9 cellular contexts compared by ENCODE assay signal in genomic region chr12:53232641-53233538, GRCh38. TPM values are rescaled to one million over a fixed set of nuclear protein-coding genes. Genes with fewer than 3 reads are reported as not detected.
DNase-seq lines count a peak whose midpoint lies in the region; ATAC-seq, FAIRE-seq and TF ChIP-seq lines count a peak whose summit lies in the region.
"Had no signal": no experiment of that assay in that cellular context is flagged by ENCODE, and none has a peak within 500 bp of the region (broad histone marks: within the 10 kb centered on the region; RNA-seq: fewer than 3 reads in every experiment).

No MANE protein-coding gene starts in this region.

- H3K27ac ChIP-seq in A549 (peak overlapping the region; percentile 84 to 92), RWPE2 (ENCODE audit: poor library complexity, severe bottlenecking) (peak overlapping the region; percentile 84), HepG2 (ENCODE audit: extremely low read length, insufficient read depth, low read length) (no peak overlapping the region), thoracic aorta (peak overlapping the region; percentile 71 to 91)

- WGBS in A549 (ENCODE audit: missing lambda C conversion rate): 46% methylated on average over 12 of the region's 12 CpGs
- 13% methylated on average over 4 of the region's 12 CpGs for WGBS in HepG2 (ENCODE audit: low lambda C conversion rate)

- CTCF ChIA-PET in A549 (lab: Yijun Ruan, JAX): interaction anchor here (0.9 to 2.9 kb wide), 7 partner anchors 9 to 55 kb away, joined by 3 to 15 read pairs (median 4); a partner anchor contains a TSS
- CTCF ChIA-PET in HepG2 (lab: Yijun Ruan, JAX; ENCODE audit: low intra/inter-chr PET ratio, low total read pairs): no interaction called here

- no peaks in the 10 kb centered on the region for H3K79me2 ChIP-seq in HepG2 (ENCODE audit: insufficient read depth, low read length)

- H3K4me2 ChIP-seq in A549 (peak overlapping the region; percentile 97), HepG2 (ENCODE audit: low read depth, low read length) (peak overlapping the region; percentile 40)

- H3K9me3 ChIP-seq in A549 (no peaks in the 10 kb centered on the region), RWPE2 (ENCODE audit: severe bottlenecking) (no peaks in the 10 kb centered on the region), HepG2 (ENCODE audit: low read length) (no peaks in the 10 kb centered on the region), thoracic aorta (no peaks in the 10 kb centered on the region)

- TF ChIP-seq CTCF in A549 (IDR thresholded peaks at IDR 0.05) (no peak), RWPE2 (IDR thresholded peaks at IDR 0.05; ENCODE audit: poor library complexity, severe bottlenecking) (no peak), HepG2 (CRISPR knock-in tag; IDR thresholded peaks at IDR 0.05) (no peak), thoracic aorta (IDR thresholded peaks at IDR 0.05) (no peak)

- H2AFZ ChIP-seq in HepG2 (ENCODE audit: low read length): no peak overlapping the region

- no peak for TF ChIP-seq POLR2A in A549 (IDR thresholded peaks at IDR 0.05; ENCODE audit: low read length)
- no peak for TF ChIP-seq POLR2A in HepG2 (IDR thresholded peaks at IDR 0.05; ENCODE audit: insufficient read depth in 1 of 2, low read depth in 2 of 2, low read length in 2 of 2)

- no peak overlapping the region for H3K9ac ChIP-seq in HepG2 (ENCODE audit: insufficient read depth, low read depth, low read length)

- H3K36me3 ChIP-seq in RWPE2 (ENCODE audit: low read depth) (peaks cover 7% of the 10 kb centered on the region), HepG2 (replicated peaks in 1 of 2; ENCODE audit: control insufficient read depth in 1 of 2, insufficient read depth in 2 of 2, low read length in 2 of 2) (no peaks in the 10 kb centered on the region), thoracic aorta (no peaks in the 10 kb centered on the region)

- H3K27me3 ChIP-seq in RWPE2 (ENCODE audit: insufficient read depth, poor library complexity, severe bottlenecking) (no peaks in the 10 kb centered on the region), HepG2 (ENCODE audit: control insufficient read depth in 1 of 2, insufficient read depth in 2 of 2, low read length in 2 of 2) (peaks cover 10 to 62% of the 10 kb centered on the region in 2 experiments), thoracic aorta (replicated peaks; ENCODE audit: insufficient read depth) (no peaks in the 10 kb centered on the region)

- POLR2A ChIA-PET in A549 (lab: Yijun Ruan, JAX) (no interaction called here), HepG2 (lab: Yijun Ruan, JAX) (no interaction called here)

- H4K20me1 ChIP-seq in HepG2 (ENCODE audit: insufficient read depth, low read length): no peaks in the 10 kb centered on the region

- H3K4me1 ChIP-seq in A549: peaks cover 36% of the 10 kb centered on the region
- H3K4me1 ChIP-seq in RWPE2 (ENCODE audit: insufficient read depth, poor library complexity, severe bottlenecking): peaks cover 28% of the 10 kb centered on the region
- H3K4me1 ChIP-seq in HepG2 (ENCODE audit: insufficient read depth, low read length): peaks cover 38% of the 10 kb centered on the region
- peaks cover 28 to 54% of the 10 kb centered on the region in 2 donors for H3K4me1 ChIP-seq in thoracic aorta (ENCODE audit: control insufficient read depth in 1 of 2, low read depth in 2 of 2)

- DNase-seq in A549 (ENCODE audit: low read depth in 1 of 2, low spot score in 1 of 2) (peak; percentile 47 to 64), RWPE2 (ENCODE audit: low spot score) (no peak), HepG2 (ENCODE audit: low spot score) (no peak), thoracic aorta (ENCODE audit: low spot score) (no peak)
- DNase-seq in central memory CD4-positive, alpha-beta T cell: peak; percentile 47

- in situ Hi-C loops in HepG2 (cut with HindIII; ENCODE audit: extremely low pct_ligation_motif_present, low pct_unique_long_range_greater_than_20kb): no loop called here

- FAIRE-seq in A549 (lab: Jason Lieb, UNC) (no peak), HepG2 (lab: Jason Lieb, UNC) (no peak)

- H3K4me3 ChIP-seq in A549 (peak overlapping the region; percentile 69), RWPE2 (ENCODE audit: severe bottlenecking) (peak overlapping the region; percentile 27), HepG2 (replicated peaks in 1 of 3; ENCODE audit: insufficient read depth in 1 of 3, low read depth in 2 of 3, low read length in 3 of 3) (peak overlapping the region in 1 of 3 experiments; percentile 37; a peak in 1 of 6 replicates), thoracic aorta (peak overlapping the region; percentile 94)

- no peak for TF ChIP-seq EP300 in A549 (IDR thresholded peaks at IDR 0.05)
- no peak for TF ChIP-seq EP300 in HepG2 (IDR thresholded peaks at IDR 0.05; ENCODE audit: low read depth in 2 of 2, low read length in 2 of 2)
- TF ChIP-seq EP300 in HepG2 (CRISPR knock-in tag; IDR thresholded peaks at IDR 0.05; ENCODE audit: borderline replicate concordance): no peak

- intact Hi-C loops in HepG2 (cut with micrococcal nuclease; ENCODE audit: unreplicated experiment): no loop called here

- no peak for TF ChIP-seq RAD21 in A549 (conservative IDR thresholded peaks at IDR 0.05 in 1 of 2, IDR thresholded peaks at IDR 0.05 in 1 of 2)
- TF ChIP-seq RAD21 in HepG2 (CRISPR knock-in tag; IDR thresholded peaks at IDR 0.05): no peak

- no TSS peak for BruUV-seq in HepG2 (replicated peaks; lab: Mats Ljungman, UMichigan)

- peak; percentile 65 to 72 for ATAC-seq in A549
- ATAC-seq in GM18511 (IDR thresholded peaks at IDR 0.05; ENCODE audit: unreplicated experiment): peak; percentile 41
- peak; percentile 70 for ATAC-seq in RWPE2 (ENCODE audit: low read depth)
- ATAC-seq in HepG2: peak; percentile 64
- peak; percentile 26 for ATAC-seq in thoracic aorta (ENCODE audit: insufficient number of reproducible peaks, low FRiP score, low read depth)
- ATAC-seq in GM21515 (IDR thresholded peaks at IDR 0.05; ENCODE audit: unreplicated experiment): no peak
- ATAC-seq in GM19452 (IDR thresholded peaks at IDR 0.05; ENCODE audit: unreplicated experiment): no peak

RNA-seq across cellular contexts. Expression of gene RARG, which starts 0.9 kb away (rescaled TPM):
- 15.6 and 19.0 TPM in 2 replicates for polyA plus RNA-seq in A549 (2011; rRNA removed)
- 31.6 and 42.1 TPM in 2 replicates for polyA plus RNA-seq in A549 (2012; cell fraction: cytosol; rRNA removed)
- polyA plus RNA-seq in A549 (2012; cell fraction: nucleus; rRNA removed): 50.0 and 54.4 TPM in 2 replicates
- 16.4 to 17.7 TPM (median 17.2 TPM) in 3 replicates for polyA plus RNA-seq in A549 (2017; fragmentation: RNase III; extraction: RNeasy Plus Mini Kit Qiagen cat#74134 plus additional on column Dnase treatment)
- polyA minus RNA-seq in A549 (2011; rRNA and poly(A)+ RNA removed): 23.8 and 24.1 TPM in 2 replicates
- total RNA-seq in HepG2 (2016; rRNA removed; fragmentation: Illumina TruSeq; extraction: Trizol): 0.77 and 0.91 TPM in 2 replicates
- 0.18 and 0.91 TPM in 2 replicates for total RNA-seq in HepG2 (2016; cell fraction: cytosol; rRNA removed; fragmentation: Illumina TruSeq; extraction: Trizol; ENCODE audit: low read depth)
- 0.49 and 1.3 TPM in 2 replicates for total RNA-seq in HepG2 (2016; cell fraction: insoluble cytoplasmic fraction; rRNA removed; fragmentation: Illumina TruSeq; extraction: Trizol)
- 0.90 and 1.1 TPM in 2 replicates for total RNA-seq in HepG2 (2016; cell fraction: membrane; rRNA removed; fragmentation: Illumina TruSeq; extraction: Trizol)
- total RNA-seq in HepG2 (2016; cell fraction: nucleus; rRNA removed; fragmentation: Illumina TruSeq; extraction: Trizol): 0.72 and 1.5 TPM in 2 replicates
- 1.5 and 1.6 TPM in 2 replicates for polyA plus RNA-seq in HepG2 (2011; rRNA removed)
- 0.87 and 1.9 TPM in 2 replicates for polyA plus RNA-seq in HepG2 (2011; cell fraction: cytosol; rRNA removed)
- polyA plus RNA-seq in HepG2 (2011; cell fraction: nucleus; rRNA removed): 3.2 and 4.1 TPM in 2 replicates
- polyA plus RNA-seq in HepG2 (2012): 0.89 and 0.92 TPM in 2 replicates
- polyA plus RNA-seq in HepG2 (2016; cell fraction: cytosol; fragmentation: Illumina TruSeq; extraction: Trizol; ENCODE audit: low read depth): 0.21 and 0.27 TPM in 2 replicates
- 1.0 and 1.1 TPM in 2 replicates for polyA plus RNA-seq in HepG2 (2016; cell fraction: insoluble cytoplasmic fraction; fragmentation: Illumina TruSeq; extraction: Trizol; ENCODE audit: low read depth)
- polyA plus RNA-seq in HepG2 (2016; cell fraction: membrane; fragmentation: Illumina TruSeq; extraction: Trizol; ENCODE audit: low read depth): 0.57 and 0.81 TPM in 2 replicates
- 2.2 and 2.3 TPM in 2 replicates for polyA plus RNA-seq in HepG2 (2016; cell fraction: nucleus; fragmentation: Illumina TruSeq; extraction: Trizol; ENCODE audit: insufficient read depth, low read depth)
- 4.0 and 33.4 TPM in 2 replicates for polyA minus RNA-seq in HepG2 (2011; rRNA and poly(A)+ RNA removed; ENCODE audit: low replicate concordance)
- polyA minus RNA-seq in HepG2 (2011; cell fraction: cytosol; rRNA and poly(A)+ RNA removed): 0.99 and 1.1 TPM in 2 replicates
- polyA minus RNA-seq in HepG2 (2011; cell fraction: nucleus; rRNA and poly(A)+ RNA removed): 0.25 and 1.7 TPM in 2 replicates
- 10 to 100 TPM; 25.7 to 37.5 TPM for total RNA-seq in thoracic aorta

RNA-seq across cellular contexts. Expression of gene ITGB7, which starts 25.8 kb away (rescaled TPM):
- polyA plus RNA-seq in A549 (2011; rRNA removed): 0.56 and 0.71 TPM in 2 replicates
- polyA plus RNA-seq in A549 (2012; cell fraction: cytosol; rRNA removed): 0.69 and 1.3 TPM in 2 replicates
- polyA plus RNA-seq in A549 (2012; cell fraction: nucleus; rRNA removed): 2.9 TPM in 2 replicates
- 0.54 to 0.66 TPM (median 0.64 TPM) in 3 replicates for polyA plus RNA-seq in A549 (2017; fragmentation: RNase III; extraction: RNeasy Plus Mini Kit Qiagen cat#74134 plus additional on column Dnase treatment)
- 1.3 and 1.7 TPM in 2 replicates for polyA minus RNA-seq in A549 (2011; rRNA and poly(A)+ RNA removed)
- 0.13 and 0.18 TPM in 2 replicates for total RNA-seq in HepG2 (2016; rRNA removed; fragmentation: Illumina TruSeq; extraction: Trizol)
- not detected in 2 replicates for total RNA-seq in HepG2 (2016; cell fraction: cytosol; rRNA removed; fragmentation: Illumina TruSeq; extraction: Trizol; ENCODE audit: low read depth)
- 0.32 TPM in 1 of 2 replicates, not detected in the other for total RNA-seq in HepG2 (2016; cell fraction: insoluble cytoplasmic fraction; rRNA removed; fragmentation: Illumina TruSeq; extraction: Trizol)
- not detected in 2 replicates for total RNA-seq in HepG2 (2016; cell fraction: membrane; rRNA removed; fragmentation: Illumina TruSeq; extraction: Trizol)
- not detected in 2 replicates for total RNA-seq in HepG2 (2016; cell fraction: nucleus; rRNA removed; fragmentation: Illumina TruSeq; extraction: Trizol)
- polyA plus RNA-seq in HepG2 (2011; rRNA removed): 0.14 and 0.16 TPM in 2 replicates
- 0.09 and 0.13 TPM in 2 replicates for polyA plus RNA-seq in HepG2 (2011; cell fraction: cytosol; rRNA removed)
- 0.39 and 0.40 TPM in 2 replicates for polyA plus RNA-seq in HepG2 (2011; cell fraction: nucleus; rRNA removed)
- polyA plus RNA-seq in HepG2 (2012): 0.20 and 0.30 TPM in 2 replicates
- polyA plus RNA-seq in HepG2 (2016; cell fraction: cytosol; fragmentation: Illumina TruSeq; extraction: Trizol; ENCODE audit: low read depth): not detected in 2 replicates
- polyA plus RNA-seq in HepG2 (2016; cell fraction: insoluble cytoplasmic fraction; fragmentation: Illumina TruSeq; extraction: Trizol; ENCODE audit: low read depth): 0.33 TPM in 1 of 2 replicates, not detected in the other
- polyA plus RNA-seq in HepG2 (2016; cell fraction: membrane; fragmentation: Illumina TruSeq; extraction: Trizol; ENCODE audit: low read depth): not detected in 2 replicates
- 0.20 TPM in 1 of 2 replicates, not detected in the other for polyA plus RNA-seq in HepG2 (2016; cell fraction: nucleus; fragmentation: Illumina TruSeq; extraction: Trizol; ENCODE audit: insufficient read depth, low read depth)
- 0.40 and 2.6 TPM in 2 replicates for polyA minus RNA-seq in HepG2 (2011; rRNA and poly(A)+ RNA removed; ENCODE audit: low replicate concordance)
- not detected in 2 replicates for polyA minus RNA-seq in HepG2 (2011; cell fraction: cytosol; rRNA and poly(A)+ RNA removed)
- not detected in 2 replicates for polyA minus RNA-seq in HepG2 (2011; cell fraction: nucleus; rRNA and poly(A)+ RNA removed)
- 1 to 10 TPM; 2.1 to 8.3 TPM for total RNA-seq in thoracic aorta
- polyA plus RNA-seq: neural cell had no signal

RNA-seq across cellular contexts. Expression of gene ESPL1, which starts 35.2 kb away (rescaled TPM):
- polyA plus RNA-seq in A549 (2011; rRNA removed) (10.0 and 11.8 TPM in 2 replicates), A549 (2017; fragmentation: RNase III; extraction: RNeasy Plus Mini Kit Qiagen cat#74134 plus additional on column Dnase treatment) (15.2 to 16.5 TPM (median 15.5 TPM) in 3 replicates), HepG2 (2011; rRNA removed) (5.3 and 5.8 TPM in 2 replicates)
- polyA plus RNA-seq in A549 (2012; cell fraction: cytosol; rRNA removed): 22.4 and 27.6 TPM in 2 replicates
- 121 and 130 TPM in 2 replicates for polyA plus RNA-seq in A549 (2012; cell fraction: nucleus; rRNA removed)
- polyA minus RNA-seq in A549 (2011; rRNA and poly(A)+ RNA removed): 21.4 and 25.6 TPM in 2 replicates
- total RNA-seq in HepG2 (2016; rRNA removed; fragmentation: Illumina TruSeq; extraction: Trizol) (11.5 and 11.6 TPM in 2 replicates), thoracic aorta (under 1 TPM; 0.78 to 0.95 TPM)
- total RNA-seq in HepG2 (2016; cell fraction: cytosol; rRNA removed; fragmentation: Illumina TruSeq; extraction: Trizol; ENCODE audit: low read depth): 2.5 and 2.8 TPM in 2 replicates
- 11.5 and 12.0 TPM in 2 replicates for total RNA-seq in HepG2 (2016; cell fraction: insoluble cytoplasmic fraction; rRNA removed; fragmentation: Illumina TruSeq; extraction: Trizol)
- 3.1 and 4.2 TPM in 2 replicates for total RNA-seq in HepG2 (2016; cell fraction: membrane; rRNA removed; fragmentation: Illumina TruSeq; extraction: Trizol)
- total RNA-seq in HepG2 (2016; cell fraction: nucleus; rRNA removed; fragmentation: Illumina TruSeq; extraction: Trizol): 16.7 and 24.8 TPM in 2 replicates
- polyA plus RNA-seq in HepG2 (2011; cell fraction: cytosol; rRNA removed): 1.9 and 3.3 TPM in 2 replicates
- 22.2 and 36.2 TPM in 2 replicates for polyA plus RNA-seq in HepG2 (2011; cell fraction: nucleus; rRNA removed)
- 2.4 and 4.2 TPM in 2 replicates for polyA plus RNA-seq in HepG2 (2012)
- polyA plus RNA-seq in HepG2 (2016; cell fraction: cytosol; fragmentation: Illumina TruSeq; extraction: Trizol; ENCODE audit: low read depth): 0.60 and 0.89 TPM in 2 replicates
- 5.1 and 8.7 TPM in 2 replicates for polyA plus RNA-seq in HepG2 (2016; cell fraction: insoluble cytoplasmic fraction; fragmentation: Illumina TruSeq; extraction: Trizol; ENCODE audit: low read depth)
- polyA plus RNA-seq in HepG2 (2016; cell fraction: membrane; fragmentation: Illumina TruSeq; extraction: Trizol; ENCODE audit: low read depth): 1.7 and 1.8 TPM in 2 replicates
- 41.3 and 46.0 TPM in 2 replicates for polyA plus RNA-seq in HepG2 (2016; cell fraction: nucleus; fragmentation: Illumina TruSeq; extraction: Trizol; ENCODE audit: insufficient read depth, low read depth)
- 14.1 and 75.7 TPM in 2 replicates for polyA minus RNA-seq in HepG2 (2011; rRNA and poly(A)+ RNA removed; ENCODE audit: low replicate concordance)
- polyA minus RNA-seq in HepG2 (2011; cell fraction: cytosol; rRNA and poly(A)+ RNA removed): 2.5 and 3.9 TPM in 2 replicates
- polyA minus RNA-seq in HepG2 (2011; cell fraction: nucleus; rRNA and poly(A)+ RNA removed): 13.1 and 16.0 TPM in 2 replicates

RNA-seq across cellular contexts. Expression of gene CSAD, which starts 52.2 kb away (rescaled TPM):
- 16.5 and 19.2 TPM in 2 replicates for polyA plus RNA-seq in A549 (2011; rRNA removed)
- polyA plus RNA-seq in A549 (2012; cell fraction: cytosol; rRNA removed): 15.0 and 17.1 TPM in 2 replicates
- 140 and 167 TPM in 2 replicates for polyA plus RNA-seq in A549 (2012; cell fraction: nucleus; rRNA removed)
- 14.0 to 16.4 TPM (median 14.5 TPM) in 3 replicates for polyA plus RNA-seq in A549 (2017; fragmentation: RNase III; extraction: RNeasy Plus Mini Kit Qiagen cat#74134 plus additional on column Dnase treatment)
- polyA minus RNA-seq in A549 (2011; rRNA and poly(A)+ RNA removed): 8.2 and 12.5 TPM in 2 replicates
- total RNA-seq in HepG2 (2016; rRNA removed; fragmentation: Illumina TruSeq; extraction: Trizol): 2.7 and 7.2 TPM in 2 replicates
- 3.9 and 6.0 TPM in 2 replicates for total RNA-seq in HepG2 (2016; cell fraction: cytosol; rRNA removed; fragmentation: Illumina TruSeq; extraction: Trizol; ENCODE audit: low read depth)
- 1.3 and 7.7 TPM in 2 replicates for total RNA-seq in HepG2 (2016; cell fraction: insoluble cytoplasmic fraction; rRNA removed; fragmentation: Illumina TruSeq; extraction: Trizol)
- total RNA-seq in HepG2 (2016; cell fraction: membrane; rRNA removed; fragmentation: Illumina TruSeq; extraction: Trizol): 2.3 TPM in 2 replicates
- 12.9 and 16.2 TPM in 2 replicates for total RNA-seq in HepG2 (2016; cell fraction: nucleus; rRNA removed; fragmentation: Illumina TruSeq; extraction: Trizol)
- 23.5 and 25.2 TPM in 2 replicates for polyA plus RNA-seq in HepG2 (2011; rRNA removed)
- polyA plus RNA-seq in HepG2 (2011; cell fraction: cytosol; rRNA removed): 4.3 and 5.6 TPM in 2 replicates
- polyA plus RNA-seq in HepG2 (2011; cell fraction: nucleus; rRNA removed): 112 and 125 TPM in 2 replicates
- 10.0 and 10.8 TPM in 2 replicates for polyA plus RNA-seq in HepG2 (2012)
- 0.41 and 0.44 TPM in 2 replicates for polyA plus RNA-seq in HepG2 (2016; cell fraction: cytosol; fragmentation: Illumina TruSeq; extraction: Trizol; ENCODE audit: low read depth)
- 2.9 and 3.3 TPM in 2 replicates for polyA plus RNA-seq in HepG2 (2016; cell fraction: insoluble cytoplasmic fraction; fragmentation: Illumina TruSeq; extraction: Trizol; ENCODE audit: low read depth)
- 1.2 TPM in 2 replicates for polyA plus RNA-seq in HepG2 (2016; cell fraction: membrane; fragmentation: Illumina TruSeq; extraction: Trizol; ENCODE audit: low read depth)
- polyA plus RNA-seq in HepG2 (2016; cell fraction: nucleus; fragmentation: Illumina TruSeq; extraction: Trizol; ENCODE audit: insufficient read depth, low read depth): 64.6 and 67.6 TPM in 2 replicates
- 12.1 and 29.8 TPM in 2 replicates for polyA minus RNA-seq in HepG2 (2011; rRNA and poly(A)+ RNA removed; ENCODE audit: low replicate concordance)
- polyA minus RNA-seq in HepG2 (2011; cell fraction: cytosol; rRNA and poly(A)+ RNA removed): 1.8 and 1.9 TPM in 2 replicates
- 20.1 and 26.4 TPM in 2 replicates for polyA minus RNA-seq in HepG2 (2011; cell fraction: nucleus; rRNA and poly(A)+ RNA removed)
- total RNA-seq in thoracic aorta: 10 to 100 TPM; 70.8 to 89.5 TPM

RNA-seq across cellular contexts. Expression of gene ZNF740, which starts 52.4 kb away (rescaled TPM):
- polyA plus RNA-seq in A549 (2011; rRNA removed) (28.8 and 32.9 TPM in 2 replicates), A549 (2017; fragmentation: RNase III; extraction: RNeasy Plus Mini Kit Qiagen cat#74134 plus additional on column Dnase treatment) (12.1 to 15.6 TPM (median 15.1 TPM) in 3 replicates), HepG2 (2011; rRNA removed) (19.0 and 22.0 TPM in 2 replicates)
- polyA plus RNA-seq in A549 (2012; cell fraction: cytosol; rRNA removed): 6.5 and 8.4 TPM in 2 replicates
- 11.2 and 17.4 TPM in 2 replicates for polyA plus RNA-seq in A549 (2012; cell fraction: nucleus; rRNA removed)
- 44.9 and 53.6 TPM in 2 replicates for polyA minus RNA-seq in A549 (2011; rRNA and poly(A)+ RNA removed)
- total RNA-seq in HepG2 (2016; rRNA removed; fragmentation: Illumina TruSeq; extraction: Trizol) (15.0 and 16.9 TPM in 2 replicates), thoracic aorta (10 to 100 TPM; 22.2 to 28.4 TPM)
- 2.4 and 4.8 TPM in 2 replicates for total RNA-seq in HepG2 (2016; cell fraction: cytosol; rRNA removed; fragmentation: Illumina TruSeq; extraction: Trizol; ENCODE audit: low read depth)
- total RNA-seq in HepG2 (2016; cell fraction: insoluble cytoplasmic fraction; rRNA removed; fragmentation: Illumina TruSeq; extraction: Trizol): 13.9 and 16.1 TPM in 2 replicates
- total RNA-seq in HepG2 (2016; cell fraction: membrane; rRNA removed; fragmentation: Illumina TruSeq; extraction: Trizol): 11.3 and 11.8 TPM in 2 replicates
- 20.9 and 23.7 TPM in 2 replicates for total RNA-seq in HepG2 (2016; cell fraction: nucleus; rRNA removed; fragmentation: Illumina TruSeq; extraction: Trizol)
- polyA plus RNA-seq in HepG2 (2011; cell fraction: cytosol; rRNA removed): 7.2 and 8.9 TPM in 2 replicates
- 49.3 and 50.2 TPM in 2 replicates for polyA plus RNA-seq in HepG2 (2011; cell fraction: nucleus; rRNA removed)
- polyA plus RNA-seq in HepG2 (2012): 15.4 and 16.5 TPM in 2 replicates
- polyA plus RNA-seq in HepG2 (2016; cell fraction: cytosol; fragmentation: Illumina TruSeq; extraction: Trizol; ENCODE audit: low read depth): 1.4 and 2.0 TPM in 2 replicates
- 11.3 and 12.0 TPM in 2 replicates for polyA plus RNA-seq in HepG2 (2016; cell fraction: insoluble cytoplasmic fraction; fragmentation: Illumina TruSeq; extraction: Trizol; ENCODE audit: low read depth)
- polyA plus RNA-seq in HepG2 (2016; cell fraction: membrane; fragmentation: Illumina TruSeq; extraction: Trizol; ENCODE audit: low read depth): 4.1 and 5.8 TPM in 2 replicates
- polyA plus RNA-seq in HepG2 (2016; cell fraction: nucleus; fragmentation: Illumina TruSeq; extraction: Trizol; ENCODE audit: insufficient read depth, low read depth): 21.2 and 25.1 TPM in 2 replicates
- polyA minus RNA-seq in HepG2 (2011; rRNA and poly(A)+ RNA removed; ENCODE audit: low replicate concordance): 41.0 and 77.8 TPM in 2 replicates
- 8.4 and 10.6 TPM in 2 replicates for polyA minus RNA-seq in HepG2 (2011; cell fraction: cytosol; rRNA and poly(A)+ RNA removed)
- polyA minus RNA-seq in HepG2 (2011; cell fraction: nucleus; rRNA and poly(A)+ RNA removed): 91.4 and 93.6 TPM in 2 replicates

Comparison
In these comparisons a context has a peak if more than half of its experiments do, and no peak if none do; other contexts are left out.
1. ATAC-seq: peak in A549 (2 of 2), GM18511 (single experiment), RWPE2 (single experiment), HepG2 (single experiment) and thoracic aorta (single experiment); none in GM21515 (single experiment) and GM19452 (single experiment).
2. DNase-seq: peak in A549 (2 of 2) and central memory CD4-positive, alpha-beta T cell (single experiment); none in RWPE2 (single experiment), HepG2 (single experiment) and thoracic aorta (single experiment).
3. RNA of gene RARG, which starts 0.9 kb away (total RNA-seq): 25.7 to 37.5 TPM in thoracic aorta; 0.18 to 1.5 TPM in HepG2; every median in the first group is over 10 times any median in the second.